Comparison of ENCODE assay signal across 1 cellular context in genomic region chr6:17968876-17969275, GRCh38.
TF ChIP-seq lines count a peak whose summit lies in the region.

No MANE protein-coding gene starts in this region.

TF ChIP-seq in K562, 482 proteins besides CTCF, POLR2A, EP300 and RAD21:
- TF ChIP-seq ZBTB40 (IDR thresholded peaks at IDR 0.05) (no peak), ZBTB40 (CRISPR knock-in tag; IDR thresholded peaks at IDR 0.05) (no peak), ZNF668 (CRISPR knock-in tag; IDR thresholded peaks at IDR 0.05) (no peak), NR2F6 (CRISPR knock-in tag; IDR thresholded peaks at IDR 0.05) (no peak), FOXK1 (CRISPR knock-in tag; IDR thresholded peaks at IDR 0.05; ENCODE audit: borderline replicate concordance) (no peak)
